ENCODE assay signal across 2 cellular contexts in genomic region chr21:17690078-17690494, GRCh38.
TF ChIP-seq lines count a peak whose summit lies in the region.

No MANE protein-coding gene starts in this region.

TF ChIP-seq in SK-N-SH, 30 proteins besides CTCF, POLR2A, EP300 and RAD21 (continued from another document):
- TF ChIP-seq SIN3A (IDR thresholded peaks at IDR 0.05; ENCODE audit: borderline replicate concordance, low read depth, low read length) (no peak), RCOR1 (IDR thresholded peaks at IDR 0.05; ENCODE audit: low read length) (no peak), MAX (IDR thresholded peaks at IDR 0.05; ENCODE audit: low read depth) (no peak), USF2 (IDR thresholded peaks at IDR 0.05; ENCODE audit: borderline replicate concordance, low read depth, low read length) (no peak), NRF1 (IDR thresholded peaks at IDR 0.05; ENCODE audit: low read depth, low read length) (no peak), REST (IDR thresholded peaks at IDR 0.05; ENCODE audit: low read depth, low read length) (no peak), JUND (IDR thresholded peaks at IDR 0.05) (no peak), GABPA (IDR thresholded peaks at IDR 0.05; ENCODE audit: low read depth) (no peak), YY1 (IDR thresholded peaks at IDR 0.05; ENCODE audit: low read depth) (no peak), PBX3 (IDR thresholded peaks at IDR 0.05) (no peak), IRF3 (IDR thresholded peaks at IDR 0.05; ENCODE audit: low read depth, low read length) (no peak)
TF ChIP-seq in SK-N-SH: peak in this region for 0.

TF ChIP-seq in SK-N-SH treated with all-trans-retinoic acid at 6 μM for 48 hours, 23 proteins besides CTCF, POLR2A, EP300 and RAD21 (continued from another document):
- TF ChIP-seq CREB5 (CRISPR knock-in tag; IDR thresholded peaks at IDR 0.05; ENCODE audit: low read depth): no peak
- TF ChIP-seq ZFP3 (CRISPR knock-in tag; IDR thresholded peaks at IDR 0.05): no peak
- no peak for TF ChIP-seq ISL1 (CRISPR knock-in tag; IDR thresholded peaks at IDR 0.05)
- no peak for TF ChIP-seq ZNF8 (CRISPR knock-in tag; IDR thresholded peaks at IDR 0.05)
- no peak for TF ChIP-seq ZFP30 (CRISPR knock-in tag; IDR thresholded peaks at IDR 0.05)
- TF ChIP-seq OSR1 (CRISPR knock-in tag; IDR thresholded peaks at IDR 0.05): no peak
- TF ChIP-seq BACH2 (CRISPR knock-in tag; IDR thresholded peaks at IDR 0.05; ENCODE audit: borderline replicate concordance): no peak
- TF ChIP-seq TSHZ2 (CRISPR knock-in tag; IDR thresholded peaks at IDR 0.05): no peak
- TF ChIP-seq POU6F1 (CRISPR knock-in tag; IDR thresholded peaks at IDR 0.05; ENCODE audit: borderline replicate concordance, low read depth): no peak
- TF ChIP-seq ESRRG (CRISPR knock-in tag; IDR thresholded peaks at IDR 0.05): no peak
- TF ChIP-seq CSRNP3 (CRISPR knock-in tag; IDR thresholded peaks at IDR 0.05): no peak
